Comparison of ENCODE assay signal across 8 cellular contexts in the genomic region with DNA sequence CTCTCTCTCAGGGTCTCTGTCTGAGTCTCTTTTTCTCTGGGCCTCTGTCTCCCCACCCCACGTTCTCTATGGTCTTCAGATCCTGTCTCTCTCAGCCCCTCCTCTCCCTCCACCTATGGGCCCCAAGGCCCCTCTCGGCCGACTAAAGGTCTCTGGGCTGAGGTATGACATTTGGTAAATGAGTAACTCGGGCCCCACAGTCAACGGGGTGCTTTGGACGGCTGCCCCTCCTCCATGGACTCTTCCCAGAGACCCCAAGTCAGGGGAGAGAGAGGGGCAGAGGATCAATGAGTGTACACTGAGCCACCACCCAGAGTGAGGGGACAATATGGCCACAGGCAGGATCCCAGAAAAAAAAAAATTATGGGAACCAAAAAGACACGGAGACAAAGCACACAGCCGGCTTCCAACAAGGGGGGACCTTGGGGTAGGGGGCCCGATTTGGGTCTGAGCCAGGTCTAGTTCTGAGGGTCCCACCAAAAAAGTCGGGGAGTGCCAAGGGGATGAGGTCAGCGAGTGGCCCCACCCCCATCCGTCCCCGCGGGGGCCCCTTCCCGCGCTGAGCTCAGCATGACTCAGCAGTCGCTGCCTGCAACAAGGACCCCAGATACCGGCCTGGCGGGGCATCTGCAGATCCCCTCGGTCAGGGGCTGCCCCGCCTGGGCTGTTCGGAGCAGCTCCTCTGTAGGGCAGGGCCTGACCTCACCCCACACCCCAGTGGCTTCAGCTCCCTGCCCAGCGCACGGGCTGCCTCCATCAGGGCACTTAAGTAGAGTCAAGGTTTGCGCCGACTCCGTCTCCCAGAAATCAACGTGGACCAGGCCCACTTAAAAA. TPM values are rescaled to one million over a fixed set of nuclear protein-coding genes. Genes with fewer than 3 reads are reported as not detected.
DNase-seq lines count a peak whose midpoint lies in the region; ATAC-seq, FAIRE-seq and TF ChIP-seq lines count a peak whose summit lies in the region.

No MANE protein-coding gene starts in this region.

- ATAC-seq in GM21515 (IDR thresholded peaks at IDR 0.05; ENCODE audit: unreplicated experiment) (peak; percentile 24), foreskin keratinocyte (peak; percentile 18), GM19351 (IDR thresholded peaks at IDR 0.05; ENCODE audit: unreplicated experiment) (no peak)

- H3K27me3 ChIP-seq in foreskin keratinocyte = no peaks in the 10 kb centered on the region

- H3K4me3 Mint-ChIP-seq in neural crest cell = peak overlapping the region; percentile 99

- no peaks in the 10 kb centered on the region for H3K9me3 Mint-ChIP-seq in neural crest cell

- no peak for DNase-seq in AG09309 (ENCODE audit: low read depth)
- peak; percentile 82 for DNase-seq in RCC 7860 (ENCODE audit: low spot score)
- peak; percentile 48 for DNase-seq in activated gamma-delta T cell (lab: John Stamatoyannopoulos, UW)
- DNase-seq in foreskin keratinocyte = peak in 1 of 2 donors; percentile 52
- DNase-seq in neural crest cell (ENCODE audit: low read depth, low spot score) = peak; percentile 54
- peak; percentile 70 for DNase-seq in superior temporal gyrus (ENCODE audit: extremely low spot score)

- peaks cover 21% of the 10 kb centered on the region for H3K27me3 Mint-ChIP-seq in neural crest cell (ENCODE audit: low read depth)

- TF ChIP-seq CTCF in AG09309 (IDR thresholded peaks at IDR 0.05; ENCODE audit: control insufficient read depth, insufficient read depth, low read depth, low read length, missing control alignments) = no peak
- no peak for TF ChIP-seq CTCF in foreskin keratinocyte (conservative IDR thresholded peaks at IDR 0.05)
- TF ChIP-seq CTCF in neural crest cell (conservative IDR thresholded peaks at IDR 0.05) = no peak

- H3K36me3 Mint-ChIP-seq in neural crest cell (ENCODE audit: low read depth) = peaks cover 20% of the 10 kb centered on the region

- peaks cover 58% of the 10 kb centered on the region for H3K4me1 Mint-ChIP-seq in neural crest cell

- H3K4me3 ChIP-seq in AG09309 (ENCODE audit: control insufficient read depth, low read depth, low read length) = peak overlapping the region; percentile 12

- H3K27ac ChIP-seq in foreskin keratinocyte = peak overlapping the region; percentile 88

- FAIRE-seq in RCC 7860 (lab: Jason Lieb, UNC) = peak; percentile 4

- peak overlapping the region; percentile 98 for H3K27ac Mint-ChIP-seq in neural crest cell (ENCODE audit: unreplicated experiment)

- H3K4me1 ChIP-seq in foreskin keratinocyte = peaks cover 22% of the 10 kb centered on the region

RNA-seq across cellular contexts. Expression of gene FTL, which starts 1.5 kb away (rescaled TPM):
- total RNA-seq in foreskin keratinocyte = 1,121 and 1,400 TPM in 2 replicates
- 1,652 and 2,111 TPM in 2 replicates for polyA plus RNA-seq in foreskin keratinocyte
- 908 and 1,003 TPM in 2 replicates for total RNA-seq in neural crest cell

RNA-seq across cellular contexts. Expression of gene BAX, which starts 8.9 kb away (rescaled TPM):
- total RNA-seq in foreskin keratinocyte (120 and 128 TPM in 2 replicates), neural crest cell (150 and 171 TPM in 2 replicates)
- polyA plus RNA-seq in foreskin keratinocyte = 304 and 312 TPM in 2 replicates

RNA-seq across cellular contexts. Expression of gene GYS1, which starts 29.5 kb away (rescaled TPM):
- total RNA-seq in foreskin keratinocyte = 42.4 and 42.7 TPM in 2 replicates
- 32.2 and 35.9 TPM in 2 replicates for polyA plus RNA-seq in foreskin keratinocyte
- 53.2 and 56.2 TPM in 2 replicates for total RNA-seq in neural crest cell

RNA-seq across cellular contexts. Expression of gene DHDH, which starts 30.1 kb away (rescaled TPM):
- total RNA-seq in foreskin keratinocyte (0.46 and 0.48 TPM in 2 replicates), neural crest cell (0.47 and 0.82 TPM in 2 replicates)
- 0.65 and 0.75 TPM in 2 replicates for polyA plus RNA-seq in foreskin keratinocyte

RNA-seq across cellular contexts. Expression of gene RUVBL2, which starts 30.1 kb away (rescaled TPM):
- total RNA-seq in foreskin keratinocyte (159 and 189 TPM in 2 replicates), neural crest cell (118 and 125 TPM in 2 replicates)
- polyA plus RNA-seq in foreskin keratinocyte = 168 and 188 TPM in 2 replicates
